Comparison of ENCODE assay signal across 14 cellular contexts in genomic region chr9:23538060-23538387, GRCh38.
DNase-seq lines count a peak whose midpoint lies in the region; ATAC-seq and TF ChIP-seq lines count a peak whose summit lies in the region.
"Had no signal": no experiment of that assay in that cellular context is flagged by ENCODE, and none has a peak within 500 bp of the region (broad histone marks: within the 10 kb centered on the region; RNA-seq: fewer than 3 reads in every experiment).

No MANE protein-coding gene starts in this region.

- H3K4me1 Mint-ChIP-seq in WTC11 = peaks cover 29% of the 10 kb centered on the region

- ATAC-seq in WTC11 (peak; percentile 74), HG03565 (IDR thresholded peaks at IDR 0.05; ENCODE audit: unreplicated experiment) (no peak), HG02642 (IDR thresholded peaks at IDR 0.05; ENCODE audit: poor library complexity, unreplicated experiment) (no peak)

- no peaks in the 10 kb centered on the region for H3K36me3 Mint-ChIP-seq in WTC11

- H3K9me3 ChIP-seq in iPS-18a (ENCODE audit: control insufficient read depth, low read depth, low read length) = no peaks in the 10 kb centered on the region
- no peaks in the 10 kb centered on the region for H3K9me3 ChIP-seq in skeletal muscle satellite cell (replicated peaks; ENCODE audit: low read length)
- no peaks in the 10 kb centered on the region for H3K9me3 ChIP-seq in SK-N-SH
- H3K9me3 ChIP-seq: adrenal gland, BLaER1, colonic mucosa had no signal

- no peaks in the 10 kb centered on the region for H3K9me2 ChIP-seq in SK-N-SH

- H3K27me3 ChIP-seq in iPS-18a (ENCODE audit: control insufficient read depth, insufficient read depth, low read length) (peaks cover 35% of the 10 kb centered on the region), skeletal muscle satellite cell (ENCODE audit: control insufficient read depth, insufficient read depth, low read length) (no peaks in the 10 kb centered on the region), SK-N-SH (ENCODE audit: insufficient read depth) (no peaks in the 10 kb centered on the region)
- H3K27me3 ChIP-seq: adrenal gland, BLaER1, colonic mucosa had no signal

- H3F3A ChIP-seq in SK-N-SH (replicated peaks; ENCODE audit: insufficient read depth) = no peaks in the 10 kb centered on the region

- peaks cover 26% of the 10 kb centered on the region for H3K27me3 Mint-ChIP-seq in WTC11 (ENCODE audit: low read depth)

- POLR2A ChIA-PET in WTC11 (lab: Charles Lee) = interaction anchor here (1.0 kb wide), 1 partner anchor 953 kb away, joined by 3 read pairs; no protein-coding TSS in a partner anchor
- POLR2A ChIA-PET in SK-N-SH (lab: Yijun Ruan, JAX) = no interaction called here

- peak overlapping the region; percentile 74 for H3K4me3 ChIP-seq in iPS-18a (ENCODE audit: low read length)
- peak overlapping the region; percentile 58 for H3K4me3 ChIP-seq in skeletal muscle satellite cell (ENCODE audit: low read length)
- H3K4me3 ChIP-seq in SK-N-SH (ENCODE audit: low read depth in 2 of 2, low read length in 1 of 2) = no peak overlapping the region
- H3K4me3 ChIP-seq: BLaER1, colonic mucosa had no signal

- TF ChIP-seq CTCF in WTC11 (IDR thresholded peaks at IDR 0.05) = no peak
- TF ChIP-seq CTCF in SK-N-SH (IDR thresholded peaks at IDR 0.05) = no peak

- peaks cover 5% of the 10 kb centered on the region; the same call in 1 of the 2 replicates for H3K9me3 Mint-ChIP-seq in WTC11

- TF ChIP-seq RAD21 in SK-N-SH (IDR thresholded peaks at IDR 0.05; ENCODE audit: low read length) = no peak

- H3K9ac ChIP-seq in iPS-18a (ENCODE audit: low read length) (no peak overlapping the region), skeletal muscle satellite cell (ENCODE audit: low read depth, low read length) (no peak overlapping the region), SK-N-SH (no peak overlapping the region)
- H3K9ac ChIP-seq: BLaER1 had no signal

- H3K4me2 ChIP-seq in skeletal muscle satellite cell (ENCODE audit: low read length) (peak overlapping the region; percentile 76), SK-N-SH (no peak overlapping the region)
- H3K4me2 ChIP-seq: BLaER1 had no signal

- H3K4me1 ChIP-seq in iPS-18a (ENCODE audit: control insufficient read depth, low read depth, low read length) (peaks cover 18% of the 10 kb centered on the region), skeletal muscle satellite cell (ENCODE audit: control insufficient read depth, insufficient read depth, low read length) (peaks cover 6% of the 10 kb centered on the region), SK-N-SH (ENCODE audit: control insufficient read depth in 1 of 2, insufficient read depth in 2 of 2, low read depth in 1 of 2, low read length in 1 of 2) (no peaks in the 10 kb centered on the region)
- H3K4me1 ChIP-seq: adrenal gland, BLaER1, colonic mucosa had no signal

- no peaks in the 10 kb centered on the region for H3K79me2 ChIP-seq in SK-N-SH (ENCODE audit: insufficient read depth)

- CTCF ChIA-PET in WTC11 (lab: Charles Lee) = no interaction called here
- CTCF ChIA-PET in SK-N-SH (lab: Yijun Ruan, JAX) = no interaction called here

- H3K36me3 ChIP-seq in iPS-18a (ENCODE audit: control insufficient read depth, low read depth, low read length) = no peaks in the 10 kb centered on the region
- H3K36me3 ChIP-seq in skeletal muscle satellite cell (ENCODE audit: insufficient read depth, low read length) = no peaks in the 10 kb centered on the region
- H3K36me3 ChIP-seq in SK-N-SH (replicated peaks in 1 of 2; ENCODE audit: control insufficient read depth in 1 of 2, insufficient read depth in 2 of 2, low read length in 1 of 2) = no peaks in the 10 kb centered on the region
- H3K36me3 ChIP-seq: adrenal gland, BLaER1, colonic mucosa had no signal

- H3K27ac Mint-ChIP-seq in WTC11 = 0 out of 2 replicates have a peak overlapping the region, but pooled peaks have one; percentile 8

- H3K27ac ChIP-seq in iPS-18a (ENCODE audit: low read length) (no peak overlapping the region), SK-N-SH (ENCODE audit: low read depth in 2 of 2, low read length in 1 of 2) (no peak overlapping the region)
- H3K27ac ChIP-seq: adrenal gland, BLaER1, colonic mucosa had no signal

- 57% methylated on average over 11 of the region's 11 CpGs for WGBS in SK-N-SH (ENCODE audit: low lambda C conversion rate)

- TF ChIP-seq EP300 in SK-N-SH (IDR thresholded peaks at IDR 0.05; ENCODE audit: borderline replicate concordance in 1 of 2, low read depth in 1 of 2, low read length in 1 of 2) = no peak

- peak overlapping the region; percentile 72 for H3K4me3 Mint-ChIP-seq in WTC11

- DNase-seq in NCI-H146 (lab: John Stamatoyannopoulos, UW) = peak; percentile 68
- DNase-seq in WTC11 (ENCODE audit: low spot score) = no peak
- DNase-seq in T1000 (lab: John Stamatoyannopoulos, UW) = no peak
- DNase-seq in SK-N-SH = no peak
- DNase-seq: activated CD4-positive, alpha-beta T cell treated with anti-CD3 and anti-CD28 coated beads for 48 hours; activated T-cell treated with anti-CD3 and anti-CD28 coated beads, Interleukin-2, amount 50 U/mL, for 1 hour; adrenal gland; colonic mucosa; stimulated activated CD4-positive, alpha-beta T cell treated with anti-CD3 and anti-CD28 coated beads, Interleukin-4, amount 100 ng/mL, for 1 hour had no signal

- no peak overlapping the region for H2AFZ ChIP-seq in SK-N-SH (ENCODE audit: low read depth)

- no peaks in the 10 kb centered on the region for H4K20me1 ChIP-seq in SK-N-SH (ENCODE audit: insufficient read depth)
- H4K20me1 ChIP-seq: BLaER1 had no signal

TF ChIP-seq in WTC11, 78 proteins besides CTCF, POLR2A, EP300 and RAD21 (continues in another document):
- no peak for TF ChIP-seq E2F1 (CRISPR knock-in tag; IDR thresholded peaks at IDR 0.05)
- TF ChIP-seq CREB1 (CRISPR knock-in tag; IDR thresholded peaks at IDR 0.05) = no peak

TF ChIP-seq in SK-N-SH, 30 proteins besides CTCF, POLR2A, EP300 and RAD21:
- TF ChIP-seq RXRA (IDR thresholded peaks at IDR 0.05; ENCODE audit: borderline replicate concordance, low read depth) = no peak
- no peak for TF ChIP-seq GATA2 (CRISPR knock-in tag; IDR thresholded peaks at IDR 0.05)
- TF ChIP-seq JUND (IDR thresholded peaks at IDR 0.05) = no peak
- TF ChIP-seq NRF1 (IDR thresholded peaks at IDR 0.05; ENCODE audit: low read depth, low read length) = no peak
- TF ChIP-seq REST (IDR thresholded peaks at IDR 0.05; ENCODE audit: low read depth, low read length) = no peak
- no peak for TF ChIP-seq RFX5 (IDR thresholded peaks at IDR 0.05; ENCODE audit: low read length)
- no peak for TF ChIP-seq FOXJ3 (CRISPR knock-in tag; IDR thresholded peaks at IDR 0.05)
- no peak for TF ChIP-seq TCF12 (IDR thresholded peaks at IDR 0.05)
- no peak for TF ChIP-seq SIN3A (IDR thresholded peaks at IDR 0.05; ENCODE audit: borderline replicate concordance, low read depth, low read length)
- TF ChIP-seq USF1 (IDR thresholded peaks at IDR 0.05; ENCODE audit: borderline replicate concordance, low read depth) = no peak
- no peak for TF ChIP-seq EZH2phosphoT487 (IDR thresholded peaks at IDR 0.05; ENCODE audit: borderline replicate concordance, low read depth)
- no peak for TF ChIP-seq CHD2 (IDR thresholded peaks at IDR 0.05; ENCODE audit: low read length, partially characterized antibody)
- TF ChIP-seq SMC3 (IDR thresholded peaks at IDR 0.05; ENCODE audit: low read depth, low read length) = no peak

Comparison
In these comparisons a context has a peak if more than half of its experiments do, and no peak if none do; other contexts are left out.
1. H3K4me3 ChIP-seq: peak in iPS-18a (single experiment) and skeletal muscle satellite cell (single experiment); none in SK-N-SH (0 of 2).